Comparison of ENCODE assay signal across 2 cellular contexts in the genomic region with DNA sequence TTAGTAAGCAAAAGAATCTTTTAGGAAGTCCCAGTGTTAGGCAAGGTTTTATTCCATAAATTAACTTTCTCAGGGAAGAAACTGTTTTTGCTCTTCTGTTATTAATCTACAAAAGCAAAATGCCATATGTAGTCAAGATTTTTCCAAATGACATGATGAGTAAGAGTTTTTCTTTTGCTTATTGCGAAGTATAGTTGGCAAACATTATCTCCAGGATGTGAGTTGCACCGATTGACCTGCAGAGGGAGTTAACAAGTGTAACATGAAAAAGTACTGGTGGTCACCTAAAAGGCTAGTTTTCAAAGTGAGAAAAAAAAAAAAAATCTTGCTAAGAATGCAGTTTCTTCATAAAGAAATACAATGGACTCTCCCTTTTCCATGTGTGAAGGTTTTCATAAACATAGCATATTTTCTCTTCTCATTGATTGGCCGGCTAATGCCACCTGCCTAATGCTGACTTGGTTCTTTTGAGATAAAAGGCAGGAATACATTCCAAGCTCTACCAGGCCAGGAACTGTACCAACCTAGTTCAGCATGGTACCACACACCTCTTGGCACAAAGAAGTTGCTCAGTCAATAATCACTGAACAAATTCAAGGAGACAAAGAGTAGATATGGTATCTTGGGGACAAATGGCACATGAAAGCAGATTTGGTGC.
TF ChIP-seq lines count a peak whose summit lies in the region.

No MANE protein-coding gene starts in this region.

TF ChIP-seq in GM23338, 12 proteins besides CTCF, POLR2A, EP300 and RAD21:
- no peak for TF ChIP-seq EZH2 (IDR thresholded peaks at IDR 0.05; ENCODE audit: low read depth, unreplicated experiment)
- TF ChIP-seq EZH2phosphoT487 (IDR thresholded peaks at IDR 0.05; ENCODE audit: unreplicated experiment): no peak

TF ChIP-seq in H1, 55 proteins besides CTCF, POLR2A, EP300 and RAD21:
- TF ChIP-seq SP1 (IDR thresholded peaks at IDR 0.05; ENCODE audit: low read depth, low read length): no peak
- no peak for TF ChIP-seq SUZ12 (IDR thresholded peaks at IDR 0.05; ENCODE audit: low read length)
- peak; percentile 2; the same call in 1 of the 2 replicates for TF ChIP-seq MAFK (IDR thresholded peaks at IDR 0.05; ENCODE audit: low read depth, low read length)
- no peak for TF ChIP-seq JUND (IDR thresholded peaks at IDR 0.05; ENCODE audit: low read length)
- TF ChIP-seq ATF2 (IDR thresholded peaks at IDR 0.05; ENCODE audit: low read length): no peak
- no peak for TF ChIP-seq POU5F1 (IDR thresholded peaks at IDR 0.05; ENCODE audit: low read depth, low read length)
- TF ChIP-seq, protein P1, sequence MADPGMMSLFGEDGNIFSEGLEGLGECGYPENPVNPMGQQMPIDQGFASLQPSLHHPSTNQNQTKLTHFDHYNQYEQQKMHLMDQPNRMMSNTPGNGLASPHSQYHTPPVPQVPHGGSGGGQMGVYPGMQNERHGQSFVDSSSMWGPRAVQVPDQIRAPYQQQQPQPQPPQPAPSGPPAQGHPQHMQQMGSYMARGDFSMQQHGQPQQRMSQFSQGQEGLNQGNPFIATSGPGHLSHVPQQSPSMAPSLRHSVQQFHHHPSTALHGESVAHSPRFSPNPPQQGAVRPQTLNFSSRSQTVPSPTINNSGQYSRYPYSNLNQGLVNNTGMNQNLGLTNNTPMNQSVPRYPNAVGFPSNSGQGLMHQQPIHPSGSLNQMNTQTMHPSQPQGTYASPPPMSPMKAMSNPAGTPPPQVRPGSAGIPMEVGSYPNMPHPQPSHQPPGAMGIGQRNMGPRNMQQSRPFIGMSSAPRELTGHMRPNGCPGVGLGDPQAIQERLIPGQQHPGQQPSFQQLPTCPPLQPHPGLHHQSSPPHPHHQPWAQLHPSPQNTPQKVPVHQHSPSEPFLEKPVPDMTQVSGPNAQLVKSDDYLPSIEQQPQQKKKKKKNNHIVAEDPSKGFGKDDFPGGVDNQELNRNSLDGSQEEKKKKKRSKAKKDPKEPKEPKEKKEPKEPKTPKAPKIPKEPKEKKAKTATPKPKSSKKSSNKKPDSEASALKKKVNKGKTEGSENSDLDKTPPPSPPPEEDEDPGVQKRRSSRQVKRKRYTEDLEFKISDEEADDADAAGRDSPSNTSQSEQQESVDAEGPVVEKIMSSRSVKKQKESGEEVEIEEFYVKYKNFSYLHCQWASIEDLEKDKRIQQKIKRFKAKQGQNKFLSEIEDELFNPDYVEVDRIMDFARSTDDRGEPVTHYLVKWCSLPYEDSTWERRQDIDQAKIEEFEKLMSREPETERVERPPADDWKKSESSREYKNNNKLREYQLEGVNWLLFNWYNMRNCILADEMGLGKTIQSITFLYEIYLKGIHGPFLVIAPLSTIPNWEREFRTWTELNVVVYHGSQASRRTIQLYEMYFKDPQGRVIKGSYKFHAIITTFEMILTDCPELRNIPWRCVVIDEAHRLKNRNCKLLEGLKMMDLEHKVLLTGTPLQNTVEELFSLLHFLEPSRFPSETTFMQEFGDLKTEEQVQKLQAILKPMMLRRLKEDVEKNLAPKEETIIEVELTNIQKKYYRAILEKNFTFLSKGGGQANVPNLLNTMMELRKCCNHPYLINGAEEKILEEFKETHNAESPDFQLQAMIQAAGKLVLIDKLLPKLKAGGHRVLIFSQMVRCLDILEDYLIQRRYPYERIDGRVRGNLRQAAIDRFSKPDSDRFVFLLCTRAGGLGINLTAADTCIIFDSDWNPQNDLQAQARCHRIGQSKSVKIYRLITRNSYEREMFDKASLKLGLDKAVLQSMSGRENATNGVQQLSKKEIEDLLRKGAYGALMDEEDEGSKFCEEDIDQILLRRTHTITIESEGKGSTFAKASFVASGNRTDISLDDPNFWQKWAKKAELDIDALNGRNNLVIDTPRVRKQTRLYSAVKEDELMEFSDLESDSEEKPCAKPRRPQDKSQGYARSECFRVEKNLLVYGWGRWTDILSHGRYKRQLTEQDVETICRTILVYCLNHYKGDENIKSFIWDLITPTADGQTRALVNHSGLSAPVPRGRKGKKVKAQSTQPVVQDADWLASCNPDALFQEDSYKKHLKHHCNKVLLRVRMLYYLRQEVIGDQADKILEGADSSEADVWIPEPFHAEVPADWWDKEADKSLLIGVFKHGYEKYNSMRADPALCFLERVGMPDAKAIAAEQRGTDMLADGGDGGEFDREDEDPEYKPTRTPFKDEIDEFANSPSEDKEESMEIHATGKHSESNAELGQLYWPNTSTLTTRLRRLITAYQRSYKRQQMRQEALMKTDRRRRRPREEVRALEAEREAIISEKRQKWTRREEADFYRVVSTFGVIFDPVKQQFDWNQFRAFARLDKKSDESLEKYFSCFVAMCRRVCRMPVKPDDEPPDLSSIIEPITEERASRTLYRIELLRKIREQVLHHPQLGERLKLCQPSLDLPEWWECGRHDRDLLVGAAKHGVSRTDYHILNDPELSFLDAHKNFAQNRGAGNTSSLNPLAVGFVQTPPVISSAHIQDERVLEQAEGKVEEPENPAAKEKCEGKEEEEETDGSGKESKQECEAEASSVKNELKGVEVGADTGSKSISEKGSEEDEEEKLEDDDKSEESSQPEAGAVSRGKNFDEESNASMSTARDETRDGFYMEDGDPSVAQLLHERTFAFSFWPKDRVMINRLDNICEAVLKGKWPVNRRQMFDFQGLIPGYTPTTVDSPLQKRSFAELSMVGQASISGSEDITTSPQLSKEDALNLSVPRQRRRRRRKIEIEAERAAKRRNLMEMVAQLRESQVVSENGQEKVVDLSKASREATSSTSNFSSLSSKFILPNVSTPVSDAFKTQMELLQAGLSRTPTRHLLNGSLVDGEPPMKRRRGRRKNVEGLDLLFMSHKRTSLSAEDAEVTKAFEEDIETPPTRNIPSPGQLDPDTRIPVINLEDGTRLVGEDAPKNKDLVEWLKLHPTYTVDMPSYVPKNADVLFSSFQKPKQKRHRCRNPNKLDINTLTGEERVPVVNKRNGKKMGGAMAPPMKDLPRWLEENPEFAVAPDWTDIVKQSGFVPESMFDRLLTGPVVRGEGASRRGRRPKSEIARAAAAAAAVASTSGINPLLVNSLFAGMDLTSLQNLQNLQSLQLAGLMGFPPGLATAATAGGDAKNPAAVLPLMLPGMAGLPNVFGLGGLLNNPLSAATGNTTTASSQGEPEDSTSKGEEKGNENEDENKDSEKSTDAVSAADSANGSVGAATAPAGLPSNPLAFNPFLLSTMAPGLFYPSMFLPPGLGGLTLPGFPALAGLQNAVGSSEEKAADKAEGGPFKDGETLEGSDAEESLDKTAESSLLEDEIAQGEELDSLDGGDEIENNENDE (IDR thresholded peaks at IDR 0.05; ENCODE audit: insufficient replicate concordance, low read length): peak; percentile 60
- TF ChIP-seq BCL11A (IDR thresholded peaks at IDR 0.05; ENCODE audit: low read depth in 2 of 2, low read length in 2 of 2): no peak
- TF ChIP-seq RNF2 (IDR thresholded peaks at IDR 0.05; ENCODE audit: borderline replicate concordance, low read depth, low read length, missing control alignments, poor library complexity, severe bottlenecking): no peak
